In the genomic region with DNA sequence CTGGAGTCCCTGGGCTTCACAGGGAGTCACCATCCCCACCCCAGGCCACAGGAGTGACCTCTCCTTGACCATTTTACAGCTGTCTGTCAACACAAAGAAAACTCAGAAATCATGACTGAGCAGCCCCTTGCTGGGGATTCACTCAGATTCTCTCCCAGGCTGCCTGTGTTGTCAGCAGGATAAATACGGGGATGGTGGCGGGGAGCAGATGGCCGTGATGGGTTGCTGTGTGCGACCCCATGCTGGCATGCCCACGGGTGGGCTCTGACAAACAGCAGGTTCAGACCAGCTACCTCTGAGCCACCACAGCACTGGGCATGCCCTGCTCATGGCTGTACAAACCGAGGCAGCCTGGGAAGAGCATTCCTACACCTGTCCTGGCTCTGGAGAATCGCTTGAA, we compare ENCODE assay signal across 28 cellular contexts.
"Had no signal": no experiment of that assay in that cellular context is flagged by ENCODE, and none has a peak within 500 bp of the region (broad histone marks: within the 10 kb centered on the region; RNA-seq: fewer than 3 reads in every experiment).

No MANE protein-coding gene starts in this region.

- H3K27ac ChIP-seq: ascending aorta, cardiac muscle cell, colonic mucosa, gastrocnemius medialis, left ventricle myocardium inferior, parathyroid adenoma, right atrium auricular region, testis, transverse colon had no signal

- H3K27me3 ChIP-seq: ascending aorta, cardiac muscle cell, colonic mucosa, gastrocnemius medialis, right atrium auricular region, testis had no signal

- DNase-seq: activated CD4-positive, alpha-beta memory T cell treated with anti-CD3 and anti-CD28 coated beads for 36 hours; activated CD4-positive, alpha-beta T cell treated with anti-CD3 and anti-CD28 coated beads, Interleukin-2, amount 10 ng/mL, durations not matched to agents 24 days and 14 days; activated CD4-positive, CD25-positive, alpha-beta regulatory T cell treated with anti-CD3 and anti-CD28 coated beads, Interleukin-2, amount 50 U/mL, for 72 hours; activated CD8-positive, alpha-beta memory T cell treated with anti-CD3 and anti-CD28 coated beads, Interleukin-2, amount 50 U/mL, for 4 hours; activated effector memory CD4-positive, alpha-beta T cell treated with anti-CD3 and anti-CD28 coated beads, Interleukin-2, amount 50 U/mL, for 16 hours; activated naive CD4-positive, alpha-beta T cell treated with anti-CD3 and anti-CD28 coated beads for 36 hours; activated naive CD8-positive, alpha-beta T cell treated with anti-CD3 and anti-CD28 coated beads, Interleukin-2, amount 10 ng/mL, durations not matched to agents 7 days and 5 days; cerebellar nuclear complex; colonic mucosa; effector CD8-positive, alpha-beta T cell; erythroblast; gastrocnemius medialis; glutamatergic neuron; left ventricle myocardium inferior; mesendoderm; mucosa of descending colon; nucleus accumbens; stimulated activated naive CD4-positive, alpha-beta T cell; T-helper 17 cell; T1000; testis; transverse colon had no signal

- H3K79me2 ChIP-seq: parathyroid adenoma had no signal

- H2AFZ ChIP-seq: parathyroid adenoma had no signal

- H3K9ac ChIP-seq: parathyroid adenoma had no signal

- H3K4me1 ChIP-seq: ascending aorta, colonic mucosa, gastrocnemius medialis, parathyroid adenoma, right atrium auricular region, testis, transverse colon had no signal

- ATAC-seq: gastrocnemius medialis, mucosa of descending colon, T-helper 17 cell had no signal

- FAIRE-seq: islet of Langerhans had no signal

- H3K9me3 ChIP-seq: ascending aorta, colonic mucosa, gastrocnemius medialis, mucosa of descending colon, right atrium auricular region, testis, transverse colon had no signal

- H3K4me3 ChIP-seq: ascending aorta, cardiac muscle cell, colonic mucosa, gastrocnemius medialis, left ventricle myocardium inferior, lung, mucosa of descending colon, right atrium auricular region, testis, transverse colon had no signal

- H3K36me3 ChIP-seq: ascending aorta, cardiac muscle cell, colonic mucosa, gastrocnemius medialis, left ventricle myocardium inferior, right atrium auricular region, transverse colon had no signal
